Comparison of ENCODE assay signal across 9 cellular contexts in genomic region chr7:24828871-24829661, GRCh38.
A peak's percentile ranks its signal among the peaks of the same experiment; 100 is the strongest.
DNase-seq lines count a peak whose midpoint lies in the region; ATAC-seq lines count a peak whose summit lies in the region.
"Had no signal": no experiment of that assay in that cellular context is flagged by ENCODE, and none has a peak within 500 bp of the region (broad histone marks: within the 10 kb centered on the region; RNA-seq: fewer than 3 reads in every experiment).

No MANE protein-coding gene starts in this region.

- no peaks in the 10 kb centered on the region for H3K9me3 Mint-ChIP-seq in naive B cell

- ATAC-seq in naive B cell (ENCODE audit: low read depth in 2 of 2): no peak
- no peak for ATAC-seq in GM19397 (IDR thresholded peaks at IDR 0.05; ENCODE audit: unreplicated experiment)

- peaks cover 0 to 15% of the 10 kb centered on the region in 2 donors for H3K36me3 Mint-ChIP-seq in naive B cell

- H3K27ac Mint-ChIP-seq in naive B cell: peak overlapping the region in 5 of 6 donors; percentile 0 to 71 (median 7)

- peak overlapping the region in 5 of 8 donors; percentile 2 to 52 (median 44) for H3K4me3 Mint-ChIP-seq in naive B cell

- peaks cover 54 to 71% (median 63%) of the 10 kb centered on the region in 3 donors for H3K4me1 Mint-ChIP-seq in naive B cell

- no peaks in the 10 kb centered on the region for H3K27me3 Mint-ChIP-seq in naive B cell

- DNase-seq in H4 (ENCODE audit: low spot score): peak; percentile 52
- peak; percentile 94 for DNase-seq in NCI-H226
- DNase-seq in dedifferentiated amniotic fluid mesenchymal stem cell (ENCODE audit: extremely low spot score): peak; percentile 61
- no peak for DNase-seq in naive B cell
- DNase-seq in GM19238 (ENCODE audit: insufficient read length, low spot score): no peak
- DNase-seq in stimulated activated CD4-positive, alpha-beta T cell treated with anti-CD3 and anti-CD28 coated beads, Interleukin-15, amount 100 ng/mL, for 24 hours: no peak
- DNase-seq in activated naive CD4-positive, alpha-beta T cell treated with anti-CD3 and anti-CD28 coated beads, Interleukin-2, amount 50 U/mL, for 16 hours: no peak
- DNase-seq: activated CD4-positive, alpha-beta T cell treated with anti-CD3 and anti-CD28 coated beads, Interleukin-2, amount 50 U/mL, for 1 hour had no signal

Comparison
In these comparisons a context has a peak if more than half of its experiments do, and no peak if none do; other contexts are left out.
1. DNase-seq: peak in H4 (single experiment), NCI-H226 (single experiment) and dedifferentiated amniotic fluid mesenchymal stem cell (single experiment); none in naive B cell (single experiment), GM19238 (single experiment), stimulated activated CD4-positive, alpha-beta T cell treated with anti-CD3 and anti-CD28 coated beads, Interleukin-15, amount 100 ng/mL, for 24 hours (single experiment) and activated naive CD4-positive, alpha-beta T cell treated with anti-CD3 and anti-CD28 coated beads, Interleukin-2, amount 50 U/mL, for 16 hours (single experiment).